In genomic region chr7:155257482-155258232, GRCh38 we compare ENCODE assay signal across 10 cellular contexts. TPM values are rescaled to one million over a fixed set of nuclear protein-coding genes. Genes with fewer than 3 reads are reported as not detected.
DNase-seq lines count a peak whose midpoint lies in the region; FAIRE-seq and TF ChIP-seq lines count a peak whose summit lies in the region.
"Had no signal": no experiment of that assay in that cellular context is flagged by ENCODE, and none has a peak within 500 bp of the region (broad histone marks: within the 10 kb centered on the region; RNA-seq: fewer than 3 reads in every experiment).

No MANE protein-coding gene starts in this region.

- in situ Hi-C loops in GM23248 (cut with MboI) (no loop called here), brain microvascular endothelial cell (cut with HindIII; ENCODE audit: low pct_ligation_motif_present, low sequenced_read_pairs) (no loop called here)

- H3K27ac ChIP-seq in GM23248 = peak overlapping the region; percentile 93
- peak overlapping the region; percentile 38 for H3K27ac ChIP-seq in brain microvascular endothelial cell
- peak overlapping the region; percentile 77 to 79 for H3K27ac ChIP-seq in right atrium auricular region
- H3K27ac ChIP-seq in skin epidermis = peak overlapping the region in 19 of 21 experiments; percentile 22 to 86 (median 73)
- H3K27ac ChIP-seq: KMS-11 had no signal

- no peaks in the 10 kb centered on the region for H3K9me2 ChIP-seq in GM23248 (ENCODE audit: insufficient read depth)

- peak overlapping the region; percentile 61 for H2AFZ ChIP-seq in GM23248

- FAIRE-seq in H54 (lab: Jason Lieb, UNC) = no peak

- H3K4me1 ChIP-seq in GM23248 (ENCODE audit: insufficient read depth) (peaks cover 21% of the 10 kb centered on the region), right atrium auricular region (peaks cover 0 to 20% of the 10 kb centered on the region in 2 donors)

- no peaks in the 10 kb centered on the region for H3K79me2 ChIP-seq in GM23248 (ENCODE audit: insufficient read depth)

- no peak overlapping the region for H3K4me3 ChIP-seq in GM23248
- no peak overlapping the region for H3K4me3 ChIP-seq in brain microvascular endothelial cell (ENCODE audit: low read depth, low read length)
- H3K4me3 ChIP-seq in right atrium auricular region = peak overlapping the region in 1 of 2 donors; percentile 26
- no peak overlapping the region for H3K4me3 ChIP-seq in skin epidermis

- TF ChIP-seq POLR2A in H54 (IDR thresholded peaks at IDR 0.05; ENCODE audit: low read depth, low read length) = no peak

- 42 to 56% methylated on average over 24 to 30 of the region's 30 CpGs for WGBS in GM23248 (ENCODE audit: low coverage in 1 of 2, low lambda C conversion rate in 2 of 2, missing lambda C conversion rate in 2 of 2), 2 experiments

- H3K9me3 ChIP-seq in GM23248 (ENCODE audit: low read depth) (no peaks in the 10 kb centered on the region), right atrium auricular region (no peaks in the 10 kb centered on the region)

- peak overlapping the region; percentile 79 for H3K9ac ChIP-seq in GM23248
- H3K9ac ChIP-seq: KMS-11 had no signal

- peaks cover 8% of the 10 kb centered on the region; the same call in 1 of the 2 replicates for H3F3A ChIP-seq in GM23248 (ENCODE audit: insufficient read depth)

- H3K4me2 ChIP-seq in GM23248 (ENCODE audit: unreplicated experiment) = peak overlapping the region; percentile 54
- H3K4me2 ChIP-seq: KMS-11 had no signal

- H3K27me3 ChIP-seq in GM23248 (replicated peaks; ENCODE audit: insufficient read depth) (no peaks in the 10 kb centered on the region), brain microvascular endothelial cell (replicated peaks) (no peaks in the 10 kb centered on the region), right atrium auricular region (no peaks in the 10 kb centered on the region)

- no peaks in the 10 kb centered on the region for H4K20me1 ChIP-seq in GM23248 (ENCODE audit: insufficient read depth)

- TF ChIP-seq CTCF in brain microvascular endothelial cell (IDR thresholded peaks at IDR 0.05; ENCODE audit: low read depth, low read length, missing control alignments) (no peak), right atrium auricular region (IDR thresholded peaks at IDR 0.05) (no peak)

- DNase-seq in GM23248 (peak; percentile 89), brain microvascular endothelial cell (peak; percentile 76), right atrium auricular region (ENCODE audit: low spot score) (peak; percentile 86), H54 (ENCODE audit: insufficient read length, low spot score) (no peak), foreskin melanocyte (no peak), NCI-H345 (lab: John Stamatoyannopoulos, UW) (no peak)
- DNase-seq in stimulated activated CD4-positive, alpha-beta T cell treated with anti-CD3 and anti-CD28 coated beads, Interleukin-4, amount 100 ng/mL, for 24 hours = no peak
- DNase-seq: SHP77 treated with DMSO at 0.1 percent for 48 hours had no signal

- H3K36me3 ChIP-seq in GM23248 (ENCODE audit: low read depth) = no peaks in the 10 kb centered on the region
- no peaks in the 10 kb centered on the region for H3K36me3 ChIP-seq in brain microvascular endothelial cell (replicated peaks)
- no peaks in the 10 kb centered on the region for H3K36me3 ChIP-seq in right atrium auricular region

RNA-seq across cellular contexts. Expression of gene INSIG1, which starts 40.0 kb away (rescaled TPM):
- 40.3 and 45.3 TPM in 2 replicates for total RNA-seq in GM23248 (2014; rRNA removed; shearing (Covaris generic))
- polyA plus RNA-seq in GM23248 (2016; fragmentation: Nextera tagmentation; extraction: Ambion mirVana) = 30.7 and 34.4 TPM in 2 replicates
- total RNA-seq in right atrium auricular region = 10 to 100 TPM; 15.8 to 25.7 TPM

Comparison
In these comparisons a context has a peak if more than half of its experiments do, and no peak if none do; other contexts are left out.
1. DNase-seq: peak in GM23248 (single experiment), brain microvascular endothelial cell (single experiment) and right atrium auricular region (single experiment); none in H54 (single experiment), foreskin melanocyte (single experiment), stimulated activated CD4-positive, alpha-beta T cell treated with anti-CD3 and anti-CD28 coated beads, Interleukin-4, amount 100 ng/mL, for 24 hours (single experiment) and NCI-H345 (single experiment).
2. H3K27ac ChIP-seq: peak in every context shown above with its lines; median percentile 93 in GM23248; 78 in right atrium auricular region; 73 in skin epidermis; 38 in brain microvascular endothelial cell.